Comparison of ENCODE assay signal across 9 cellular contexts in the genomic region with DNA sequence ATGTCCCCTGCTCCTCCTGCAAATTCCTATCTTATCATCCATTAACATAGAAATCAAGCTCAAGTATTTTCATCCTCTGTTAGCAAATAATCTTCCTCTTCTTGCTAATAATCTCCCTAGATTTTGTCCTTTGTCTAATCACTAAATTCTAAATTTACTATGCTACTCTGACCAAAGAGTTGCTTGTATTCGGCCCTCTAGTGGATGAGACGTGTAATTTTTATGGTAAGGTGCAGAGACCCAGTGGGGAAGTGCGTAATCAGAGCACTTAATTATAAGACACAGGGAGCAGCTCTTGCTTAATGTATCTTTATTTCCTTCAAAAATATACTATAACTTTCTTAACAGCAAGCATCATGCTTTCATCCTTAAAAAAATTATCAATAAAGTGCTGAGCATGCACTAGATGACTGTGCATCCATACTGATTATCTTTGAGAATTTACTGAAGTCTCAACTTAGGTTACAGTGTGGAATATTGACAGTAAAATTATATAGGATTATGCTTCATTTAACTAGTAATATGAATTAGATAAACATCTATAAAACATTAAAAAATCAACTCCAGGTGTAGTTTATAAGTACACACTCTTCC.
A peak's percentile ranks its signal among the peaks of the same experiment; 100 is the strongest.
DNase-seq lines count a peak whose midpoint lies in the region; ATAC-seq, FAIRE-seq and TF ChIP-seq lines count a peak whose summit lies in the region.
"Had no signal": no experiment of that assay in that cellular context is flagged by ENCODE, and none has a peak within 500 bp of the region (broad histone marks: within the 10 kb centered on the region; RNA-seq: fewer than 3 reads in every experiment).

No MANE protein-coding gene starts in this region.

- ATAC-seq in GM19452 (IDR thresholded peaks at IDR 0.05; ENCODE audit: unreplicated experiment) (peak; percentile 88), HG03432 (IDR thresholded peaks at IDR 0.05; ENCODE audit: unreplicated experiment) (peak; percentile 94), mucosa of descending colon (peak; percentile 43)

- no peak overlapping the region for H3K4me3 ChIP-seq in PC-9
- no peak overlapping the region for H3K4me3 ChIP-seq in mucosa of descending colon
- H3K4me3 ChIP-seq: BLaER1 had no signal

- no peaks in the 10 kb centered on the region; the same call in 1 of the 2 replicates for H3K9me2 ChIP-seq in PC-9 (ENCODE audit: insufficient read depth)

- CTCF ChIA-PET in PC-9 (lab: Charles Lee): no interaction called here

- FAIRE-seq in endometrium (lab: Jason Lieb, UNC): peak; percentile 12

- H2AFZ ChIP-seq in PC-9: no peak overlapping the region

- H3K27me3 ChIP-seq in PC-9 (ENCODE audit: insufficient read depth, low read depth): no peaks in the 10 kb centered on the region
- H3K27me3 ChIP-seq: BLaER1 had no signal

- intact Hi-C loops in PC-9 (cut with micrococcal nuclease; ENCODE audit: unreplicated experiment) (loop anchor here (10.0 kb wide), 2 partner anchors 214 to 404 kb away; partner anchors contain the start of gene SLC16A7), mucosa of descending colon (cut with DNase I, micrococcal nuclease) (loop anchor here in 1 of 2 donors (5.0 kb wide), 1 partner anchor 406 kb away; no protein-coding TSS in a partner anchor)

- BruUV-seq in PC-9 (replicated peaks; lab: Mats Ljungman, UMichigan): no TSS peak

- peak; percentile 85 for TF ChIP-seq CTCF in PC-9 (conservative IDR thresholded peaks at IDR 0.05)
- TF ChIP-seq CTCF in mucosa of descending colon (IDR thresholded peaks at IDR 0.05): no peak

- no peaks in the 10 kb centered on the region for H3K79me2 ChIP-seq in PC-9 (ENCODE audit: low read depth)

- no peaks in the 10 kb centered on the region for H3F3A ChIP-seq in PC-9 (ENCODE audit: insufficient read depth, low read depth)

- H3K36me3 ChIP-seq in PC-9 (ENCODE audit: low read depth) (no peaks in the 10 kb centered on the region), mucosa of descending colon (ENCODE audit: low read depth) (no peaks in the 10 kb centered on the region)
- H3K36me3 ChIP-seq: BLaER1 had no signal

- POLR2A ChIA-PET in PC-9 (lab: Charles Lee; ENCODE audit: unreplicated experiment): no interaction called here

- H4K20me1 ChIP-seq in PC-9 (ENCODE audit: insufficient read depth): no peaks in the 10 kb centered on the region
- H4K20me1 ChIP-seq: BLaER1 had no signal

- H3K9me3 ChIP-seq in PC-9 (ENCODE audit: insufficient read depth, low read depth): no peaks in the 10 kb centered on the region
- no peaks in the 10 kb centered on the region for H3K9me3 ChIP-seq in mucosa of descending colon
- H3K9me3 ChIP-seq: BLaER1 had no signal

- no peak overlapping the region for H3K4me2 ChIP-seq in PC-9
- H3K4me2 ChIP-seq: BLaER1 had no signal

- DNase-seq in NCI-H1092 treated with DMSO at 0.1 percent for 48 hours (lab: John Stamatoyannopoulos, UW) (peak; percentile 5), NCI-H1092 (lab: John Stamatoyannopoulos, UW) (no peak), PC-9 (peak in 1 of 2 experiments; percentile 39), mucosa of descending colon (peak in 1 of 3 donors; percentile 6), T1000 (lab: John Stamatoyannopoulos, UW) (no peak)

- H3K27ac ChIP-seq in PC-9: no peak overlapping the region
- H3K27ac ChIP-seq: BLaER1 had no signal

- H3K4me1 ChIP-seq in PC-9 (replicated peaks; ENCODE audit: insufficient read depth) (no peaks in the 10 kb centered on the region), mucosa of descending colon (ENCODE audit: low read depth) (no peaks in the 10 kb centered on the region)
- H3K4me1 ChIP-seq: BLaER1 had no signal

Comparison
In these comparisons a context has a peak if more than half of its experiments do, and no peak if none do; other contexts are left out.
1. ATAC-seq: peak in every context shown above with its lines; median percentile 94 in HG03432; 88 in GM19452; 43 in mucosa of descending colon.